In genomic region chr11:26827567-26828037, GRCh38 we compare ENCODE assay signal across 14 cellular contexts.
DNase-seq lines count a peak whose midpoint lies in the region; ATAC-seq and TF ChIP-seq lines count a peak whose summit lies in the region.
"Had no signal": no experiment of that assay in that cellular context is flagged by ENCODE, and none has a peak within 500 bp of the region (broad histone marks: within the 10 kb centered on the region; RNA-seq: fewer than 3 reads in every experiment).

No MANE protein-coding gene starts in this region.

- H2AFZ ChIP-seq in osteoblast (ENCODE audit: low read length), result peak overlapping the region; percentile 40

- TF ChIP-seq CTCF in osteoblast (IDR thresholded peaks at IDR 0.05; ENCODE audit: extremely low read depth, low read depth, low read length), result no peak
- TF ChIP-seq CTCF in WTC11 (IDR thresholded peaks at IDR 0.05), result no peak

- H3K27me3 ChIP-seq in osteoblast (ENCODE audit: insufficient read depth, low read length), result no peaks in the 10 kb centered on the region

- no peak overlapping the region for H3K27ac Mint-ChIP-seq in WTC11
- H3K27ac Mint-ChIP-seq: immature natural killer cell had no signal

- peaks cover 37% of the 10 kb centered on the region for H3K36me3 Mint-ChIP-seq in WTC11

- DNase-seq in Caki2 (ENCODE audit: low read depth) (peak; percentile 37), RPMI7951 (ENCODE audit: low read depth) (peak; percentile 52), foreskin melanocyte (peak; percentile 17), osteoblast (ENCODE audit: insufficient read length, low spot score, missing footprints) (no peak), WTC11 (ENCODE audit: low spot score) (no peak), MV-4-11 (lab: John Stamatoyannopoulos, UW) (no peak)
- DNase-seq: activated naive CD4-positive, alpha-beta T cell; immature natural killer cell; NCI-H2081 treated with DMSO at 0.1 percent for 48 hours; NCI-H82; SHP77 treated with DMSO at 0.1 percent for 48 hours had no signal

- no peaks in the 10 kb centered on the region for H3K79me2 ChIP-seq in osteoblast (ENCODE audit: insufficient read depth, low read length)

- H3K4me2 ChIP-seq in osteoblast (ENCODE audit: insufficient read depth, low read length), result no peak overlapping the region

- no peaks in the 10 kb centered on the region for H3K4me1 ChIP-seq in osteoblast (ENCODE audit: insufficient read depth, low read length)

- peaks cover 46% of the 10 kb centered on the region for H3K9me3 Mint-ChIP-seq in WTC11

- in situ Hi-C loops in Caki2 (cut with HindIII; ENCODE audit: low pct_unique_long_range_greater_than_20kb, low sequenced_read_pairs), result no loop called here

- no peaks in the 10 kb centered on the region for H4K20me1 ChIP-seq in osteoblast (ENCODE audit: insufficient read depth, low read length)

- no peak overlapping the region for H3K27ac ChIP-seq in osteoblast (ENCODE audit: low read depth, low read length)

- no peaks in the 10 kb centered on the region for H3K4me1 Mint-ChIP-seq in WTC11
- H3K4me1 Mint-ChIP-seq: immature natural killer cell had no signal

- H3K27me3 Mint-ChIP-seq in WTC11 (ENCODE audit: low read depth), result no peaks in the 10 kb centered on the region; the same call in 1 of the 2 replicates

- no peak overlapping the region for H3K4me3 Mint-ChIP-seq in WTC11
- H3K4me3 Mint-ChIP-seq: immature natural killer cell had no signal

- ATAC-seq in GM21367 (IDR thresholded peaks at IDR 0.05; ENCODE audit: unreplicated experiment), result no peak
- no peak for ATAC-seq in HG03457 (IDR thresholded peaks at IDR 0.05; ENCODE audit: unreplicated experiment)
- ATAC-seq in WTC11, result no peak
- ATAC-seq: GM12878 had no signal

- H3K36me3 ChIP-seq in osteoblast (ENCODE audit: insufficient read depth, low read length), result no peaks in the 10 kb centered on the region

- peaks cover 11% of the 10 kb centered on the region for H3K9me3 ChIP-seq in osteoblast (ENCODE audit: low read depth, low read length)

- no peak overlapping the region for H3K4me3 ChIP-seq in osteoblast (ENCODE audit: insufficient read depth, low read length)
- H3K4me3 ChIP-seq: GM12878 had no signal

- CTCF ChIA-PET in WTC11 (lab: Charles Lee), result no interaction called here

- POLR2A ChIA-PET in WTC11 (lab: Charles Lee), result interaction anchor here (0.6 kb wide), 1 partner anchor 528 kb away, joined by 4 read pairs; no protein-coding TSS in a partner anchor

TF ChIP-seq in WTC11, 78 proteins besides CTCF, POLR2A, EP300 and RAD21:
- TF ChIP-seq RELA (CRISPR knock-in tag; IDR thresholded peaks at IDR 0.05; ENCODE audit: borderline replicate concordance) (no peak), OVOL2 (CRISPR knock-in tag; IDR thresholded peaks at IDR 0.05; ENCODE audit: borderline replicate concordance) (no peak), NR3C1 (CRISPR knock-in tag; conservative IDR thresholded peaks at IDR 0.05; ENCODE audit: low read depth) (no peak)
- TF ChIP-seq, protein P1, sequence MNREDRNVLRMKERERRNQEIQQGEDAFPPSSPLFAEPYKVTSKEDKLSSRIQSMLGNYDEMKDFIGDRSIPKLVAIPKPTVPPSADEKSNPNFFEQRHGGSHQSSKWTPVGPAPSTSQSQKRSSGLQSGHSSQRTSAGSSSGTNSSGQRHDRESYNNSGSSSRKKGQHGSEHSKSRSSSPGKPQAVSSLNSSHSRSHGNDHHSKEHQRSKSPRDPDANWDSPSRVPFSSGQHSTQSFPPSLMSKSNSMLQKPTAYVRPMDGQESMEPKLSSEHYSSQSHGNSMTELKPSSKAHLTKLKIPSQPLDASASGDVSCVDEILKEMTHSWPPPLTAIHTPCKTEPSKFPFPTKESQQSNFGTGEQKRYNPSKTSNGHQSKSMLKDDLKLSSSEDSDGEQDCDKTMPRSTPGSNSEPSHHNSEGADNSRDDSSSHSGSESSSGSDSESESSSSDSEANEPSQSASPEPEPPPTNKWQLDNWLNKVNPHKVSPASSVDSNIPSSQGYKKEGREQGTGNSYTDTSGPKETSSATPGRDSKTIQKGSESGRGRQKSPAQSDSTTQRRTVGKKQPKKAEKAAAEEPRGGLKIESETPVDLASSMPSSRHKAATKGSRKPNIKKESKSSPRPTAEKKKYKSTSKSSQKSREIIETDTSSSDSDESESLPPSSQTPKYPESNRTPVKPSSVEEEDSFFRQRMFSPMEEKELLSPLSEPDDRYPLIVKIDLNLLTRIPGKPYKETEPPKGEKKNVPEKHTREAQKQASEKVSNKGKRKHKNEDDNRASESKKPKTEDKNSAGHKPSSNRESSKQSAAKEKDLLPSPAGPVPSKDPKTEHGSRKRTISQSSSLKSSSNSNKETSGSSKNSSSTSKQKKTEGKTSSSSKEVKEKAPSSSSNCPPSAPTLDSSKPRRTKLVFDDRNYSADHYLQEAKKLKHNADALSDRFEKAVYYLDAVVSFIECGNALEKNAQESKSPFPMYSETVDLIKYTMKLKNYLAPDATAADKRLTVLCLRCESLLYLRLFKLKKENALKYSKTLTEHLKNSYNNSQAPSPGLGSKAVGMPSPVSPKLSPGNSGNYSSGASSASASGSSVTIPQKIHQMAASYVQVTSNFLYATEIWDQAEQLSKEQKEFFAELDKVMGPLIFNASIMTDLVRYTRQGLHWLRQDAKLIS (CRISPR knock-in tag; IDR thresholded peaks at IDR 0.05; ENCODE audit: borderline replicate concordance), result no peak

Comparison
In these comparisons a context has a peak if more than half of its experiments do, and no peak if none do; other contexts are left out.
1. DNase-seq: peak in Caki2 (single experiment), RPMI7951 (single experiment) and foreskin melanocyte (single experiment); none in osteoblast (single experiment), WTC11 (single experiment) and MV-4-11 (single experiment).